ENCODE assay signal across 9 cellular contexts in the genomic region with DNA sequence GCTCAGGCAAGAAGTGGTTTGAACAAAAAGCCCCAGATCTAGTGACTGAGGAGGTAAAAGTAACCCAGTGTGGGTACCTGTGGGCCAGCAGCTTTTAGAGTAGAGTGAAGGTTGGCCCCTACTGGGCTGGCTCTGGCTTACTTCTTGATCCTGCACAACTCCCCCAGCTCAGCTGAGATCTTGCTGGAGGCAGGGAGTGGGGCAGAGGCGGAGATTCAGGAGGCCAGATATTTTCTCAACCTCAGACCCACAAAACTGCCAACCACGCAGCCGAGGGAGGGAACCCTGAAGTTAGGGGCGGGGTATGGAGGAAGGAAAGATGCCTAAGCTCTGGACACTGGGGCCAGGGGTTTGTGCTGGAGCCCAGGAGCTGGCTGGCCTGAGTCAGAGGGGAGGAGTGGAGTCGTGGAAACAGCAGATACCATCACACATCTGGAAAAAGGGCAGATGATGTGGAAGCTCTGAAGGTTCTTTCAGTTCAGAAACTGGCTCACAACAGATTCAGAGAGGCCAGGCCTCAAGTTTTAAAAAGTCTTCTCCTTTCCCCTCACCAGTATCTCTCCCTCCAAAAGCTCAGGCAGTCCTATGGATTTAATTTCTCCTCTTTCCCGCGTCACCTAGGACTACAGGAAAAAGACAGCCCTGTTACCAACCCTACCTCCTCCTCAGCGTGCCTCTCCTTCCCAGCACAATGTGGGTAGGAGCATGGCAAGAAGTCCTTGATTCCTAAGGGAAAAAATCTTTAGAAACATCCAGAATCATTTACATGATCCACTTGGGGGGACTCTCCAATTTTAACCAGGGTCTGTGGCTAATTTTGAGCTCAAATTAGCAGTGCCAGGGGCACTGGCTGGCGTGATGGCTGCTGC. TPM values are rescaled to one million over a fixed set of nuclear protein-coding genes. Genes with fewer than 3 reads are reported as not detected.
DNase-seq lines count a peak whose midpoint lies in the region; TF ChIP-seq lines count a peak whose summit lies in the region.
"Had no signal": no experiment of that assay in that cellular context is flagged by ENCODE, and none has a peak within 500 bp of the region (broad histone marks: within the 10 kb centered on the region; RNA-seq: fewer than 3 reads in every experiment).

No MANE protein-coding gene starts in this region.

- peaks cover 8% of the 10 kb centered on the region for H3F3A ChIP-seq in SK-N-SH (replicated peaks; ENCODE audit: insufficient read depth)

- in situ Hi-C loops in GM13976 (cut with MboI; ENCODE audit: low sequenced_read_pairs, unreplicated experiment): no loop called here

- TF ChIP-seq CTCF in SK-N-SH (IDR thresholded peaks at IDR 0.05) (no peak), fibroblast of villous mesenchyme (IDR thresholded peaks at IDR 0.05; ENCODE audit: insufficient read depth, low read depth, low read length) (no peak), GM13976 (IDR thresholded peaks at IDR 0.05; ENCODE audit: borderline replicate concordance, control extremely low read depth, extremely low read depth, insufficient read depth, missing control alignments) (no peak)

- no peaks in the 10 kb centered on the region for H3K36me3 ChIP-seq in SK-N-SH (replicated peaks in 1 of 2; ENCODE audit: control insufficient read depth in 1 of 2, insufficient read depth in 2 of 2, low read length in 1 of 2)

- H3K4me3 ChIP-seq in SK-N-SH (ENCODE audit: low read depth in 2 of 2, low read length in 1 of 2) (no peak overlapping the region), fibroblast of villous mesenchyme (ENCODE audit: low read depth, low read length) (no peak overlapping the region), skin epidermis (no peak overlapping the region)

- no peak for TF ChIP-seq EP300 in SK-N-SH (IDR thresholded peaks at IDR 0.05; ENCODE audit: borderline replicate concordance in 1 of 2, low read depth in 1 of 2, low read length in 1 of 2)

- no peaks in the 10 kb centered on the region for H4K20me1 ChIP-seq in SK-N-SH (ENCODE audit: insufficient read depth)

- H3K4me2 ChIP-seq in SK-N-SH: peak overlapping the region; percentile 67

- CTCF ChIA-PET in SK-N-SH (lab: Yijun Ruan, JAX): interaction anchor here (0.5 to 10.7 kb wide), 15 partner anchors 8 to 399 kb away, joined by 3 to 136 read pairs (median 11); a partner anchor contains a TSS

- H3K79me2 ChIP-seq in SK-N-SH (ENCODE audit: insufficient read depth): no peaks in the 10 kb centered on the region; the same call in 1 of the 2 replicates

- no peaks in the 10 kb centered on the region for H3K9me2 ChIP-seq in SK-N-SH

- TF ChIP-seq RAD21 in SK-N-SH (IDR thresholded peaks at IDR 0.05; ENCODE audit: low read length): no peak

- peak; percentile 87 for DNase-seq in GM04504 (ENCODE audit: low read depth)
- peak; percentile 70 for DNase-seq in SK-N-SH
- peak; percentile 95 for DNase-seq in fibroblast of villous mesenchyme (ENCODE audit: low read depth)
- DNase-seq in GM13976 (ENCODE audit: low spot score): no peak
- DNase-seq in cerebellar nuclear complex (lab: John Stamatoyannopoulos, UW): no peak
- no peak for DNase-seq in SW480 (ENCODE audit: low spot score)
- no peak for DNase-seq in D341Med (ENCODE audit: low spot score)
- DNase-seq: T-helper 9 cell had no signal

- H3K9me3 ChIP-seq in SK-N-SH: no peaks in the 10 kb centered on the region

- no peak overlapping the region for H3K9ac ChIP-seq in SK-N-SH

- no peak overlapping the region for H2AFZ ChIP-seq in SK-N-SH (ENCODE audit: low read depth)

- H3K27ac ChIP-seq in SK-N-SH (ENCODE audit: low read depth in 2 of 2, low read length in 1 of 2) (peak overlapping the region; percentile 50 to 62), skin epidermis (peak overlapping the region in 18 of 21 experiments; percentile 18 to 84 (median 62))

- peaks cover 18 to 22% of the 10 kb centered on the region in 2 experiments for H3K4me1 ChIP-seq in SK-N-SH (ENCODE audit: control insufficient read depth in 1 of 2, insufficient read depth in 2 of 2, low read depth in 1 of 2, low read length in 1 of 2)

- POLR2A ChIA-PET in SK-N-SH (lab: Yijun Ruan, JAX): interaction anchor here (0.7 to 2.2 kb wide), 2 partner anchors 8 kb away, joined by 3 to 7 read pairs; no protein-coding TSS in a partner anchor

- no peaks in the 10 kb centered on the region for H3K27me3 ChIP-seq in SK-N-SH (ENCODE audit: insufficient read depth)

- 64% methylated on average over 8 of the region's 9 CpGs for WGBS in SK-N-SH (ENCODE audit: low lambda C conversion rate)

TF ChIP-seq in SK-N-SH, 30 proteins besides CTCF, POLR2A, EP300 and RAD21:
- TF ChIP-seq NRF1 (IDR thresholded peaks at IDR 0.05; ENCODE audit: low read depth, low read length): no peak
- TF ChIP-seq, protein P1, sequence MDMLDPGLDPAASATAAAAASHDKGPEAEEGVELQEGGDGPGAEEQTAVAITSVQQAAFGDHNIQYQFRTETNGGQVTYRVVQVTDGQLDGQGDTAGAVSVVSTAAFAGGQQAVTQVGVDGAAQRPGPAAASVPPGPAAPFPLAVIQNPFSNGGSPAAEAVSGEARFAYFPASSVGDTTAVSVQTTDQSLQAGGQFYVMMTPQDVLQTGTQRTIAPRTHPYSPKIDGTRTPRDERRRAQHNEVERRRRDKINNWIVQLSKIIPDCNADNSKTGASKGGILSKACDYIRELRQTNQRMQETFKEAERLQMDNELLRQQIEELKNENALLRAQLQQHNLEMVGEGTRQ (IDR thresholded peaks at IDR 0.05; ENCODE audit: borderline replicate concordance, low read depth, low read length): no peak
TF ChIP-seq in SK-N-SH: peak in this region for 0.

RNA-seq across cellular contexts. Expression of a gene that starts 48.1 kb away (rescaled TPM):
- 6.0 and 6.6 TPM in 2 replicates for polyA plus RNA-seq in SK-N-SH (2012; rRNA removed)
- polyA plus RNA-seq in SK-N-SH (2012; cell fraction: cytosol; rRNA removed): 5.2 and 5.3 TPM in 2 replicates
- polyA plus RNA-seq in SK-N-SH (2012; cell fraction: nucleus; rRNA removed): 31.2 and 36.7 TPM in 2 replicates
- 59.6 and 61.2 TPM in 2 replicates for total RNA-seq in fibroblast of villous mesenchyme

Comparison
In these comparisons a context has a peak if more than half of its experiments do, and no peak if none do; other contexts are left out.
1. DNase-seq: peak in GM04504 (single experiment), SK-N-SH (single experiment) and fibroblast of villous mesenchyme (single experiment); none in GM13976 (single experiment), cerebellar nuclear complex (0 of 2), SW480 (single experiment) and D341Med (single experiment).